32 cellular contexts compared by ENCODE assay signal in genomic region chr7:73387908-73388414, GRCh38. TPM values are rescaled to one million over a fixed set of nuclear protein-coding genes. Genes with fewer than 3 reads are reported as not detected.
"Had no signal": no experiment of that assay in that cellular context is flagged by ENCODE, and none has a peak within 500 bp of the region (broad histone marks: within the 10 kb centered on the region; RNA-seq: fewer than 3 reads in every experiment).

No MANE protein-coding gene starts in this region.

- H3K36me3 ChIP-seq: stomach, suprapubic skin, thoracic aorta, thyroid gland, tibial artery, tibial nerve, transverse colon, upper lobe of left lung, upper lobe of right lung, uterus, vagina had no signal

- H3K27ac ChIP-seq: stomach, suprapubic skin, testis, thoracic aorta, thyroid gland, tibial artery, tibial nerve, transverse colon, upper lobe of left lung, upper lobe of right lung, uterus, vagina had no signal

- FAIRE-seq: urothelium cell line had no signal

- H3K27ac Mint-ChIP-seq: stimulated activated effector memory CD8-positive, alpha-beta T cell treated with anti-CD3 and anti-CD28 coated beads, Interleukin-12 subunit alpha, Interleukin-12 subunit beta, amount 100 ng/mL, for 72 hours; stimulated activated memory B cell treated with anti-CD40 and anti-IgM and Interleukin-4, amounts not matched to agents 10 μg/mL and 1 μg/mL and 100 μg/mL, for 72 hours; stimulated activated naive B cell treated with anti-CD40 and anti-IgM and Interleukin-4, amounts not matched to agents 10 μg/mL and 1 μg/mL and 100 μg/mL, for 72 hours; stimulated activated naive CD8-positive, alpha-beta T cell treated with anti-CD3 and anti-CD28 coated beads, Interleukin-15, amount 100 ng/mL, for 72 hours; stimulated activated naive CD8-positive, alpha-beta T cell treated with anti-CD3 and anti-CD28 coated beads, Interleukin-15, Interleukin-2, amounts not matched to agents 100 ng/mL and 50 ng/mL, for 24 hours; type B pancreatic cell had no signal

- H3K27me3 Mint-ChIP-seq: stimulated activated memory B cell treated with anti-CD40 and anti-IgM and Interleukin-4, amounts not matched to agents 10 μg/mL and 1 μg/mL and 100 μg/mL, for 72 hours; stimulated activated naive CD8-positive, alpha-beta T cell treated with anti-CD3 and anti-CD28 coated beads, Interleukin-15, amount 100 ng/mL, for 72 hours; type B pancreatic cell had no signal

- H3K4me1 Mint-ChIP-seq: stimulated activated effector memory CD8-positive, alpha-beta T cell treated with anti-CD3 and anti-CD28 coated beads, Interleukin-12 subunit alpha, Interleukin-12 subunit beta, amount 100 ng/mL, for 72 hours; stimulated activated memory B cell treated with anti-CD40 and anti-IgM and Interleukin-4, amounts not matched to agents 10 μg/mL and 1 μg/mL and 100 μg/mL, for 72 hours; stimulated activated naive B cell treated with anti-CD40 and anti-IgM and Interleukin-4, amounts not matched to agents 10 μg/mL and 1 μg/mL and 100 μg/mL, for 72 hours; stimulated activated naive CD8-positive, alpha-beta T cell treated with anti-CD3 and anti-CD28 coated beads, Interleukin-15, amount 100 ng/mL, for 72 hours had no signal

- H3K9me3 ChIP-seq: testis, thyroid gland had no signal

- ATAC-seq: stimulated activated effector memory CD8-positive, alpha-beta T cell treated with anti-CD3 and anti-CD28 coated beads, Interleukin-12 subunit alpha, Interleukin-12 subunit beta, amount 100 ng/mL, for 72 hours; stimulated activated memory B cell treated with anti-CD40 and anti-IgM and Interleukin-4, amounts not matched to agents 10 μg/mL and 1 μg/mL and 100 μg/mL, for 72 hours; stimulated activated naive B cell treated with anti-CD40 and anti-IgM and Interleukin-4, amounts not matched to agents 10 μg/mL and 1 μg/mL and 100 μg/mL, for 72 hours; stimulated activated naive CD8-positive, alpha-beta T cell treated with anti-CD3 and anti-CD28 coated beads, Interleukin-15, amount 100 ng/mL, for 72 hours; stimulated activated naive CD8-positive, alpha-beta T cell treated with anti-CD3 and anti-CD28 coated beads, Interleukin-15, Interleukin-2, amounts not matched to agents 100 U/mL and 50 U/mL, for 24 hours; upper lobe of right lung had no signal

- H3K4me1 ChIP-seq: stomach, suprapubic skin, testis, thyroid gland, tibial artery, tibial nerve, transverse colon, upper lobe of left lung, upper lobe of right lung, uterus, vagina had no signal

- H3K4me3 Mint-ChIP-seq: stimulated activated effector memory CD8-positive, alpha-beta T cell treated with anti-CD3 and anti-CD28 coated beads, Interleukin-12 subunit alpha, Interleukin-12 subunit beta, amount 100 ng/mL, for 72 hours; stimulated activated memory B cell treated with anti-CD40 and anti-IgM and Interleukin-4, amounts not matched to agents 10 μg/mL and 1 μg/mL and 100 μg/mL, for 72 hours; stimulated activated naive B cell treated with anti-CD40 and anti-IgM and Interleukin-4, amounts not matched to agents 10 μg/mL and 1 μg/mL and 100 μg/mL, for 72 hours; stimulated activated naive CD8-positive, alpha-beta T cell treated with anti-CD3 and anti-CD28 coated beads, Interleukin-15, amount 100 ng/mL, for 72 hours; stimulated activated naive CD8-positive, alpha-beta T cell treated with anti-CD3 and anti-CD28 coated beads, Interleukin-15, Interleukin-2, amounts not matched to agents 100 ng/mL and 50 ng/mL, for 24 hours; type B pancreatic cell had no signal

- H3K4me3 ChIP-seq: stomach, suprapubic skin, testis, thoracic aorta, thyroid gland, tibial artery, tibial nerve, transverse colon, upper lobe of left lung, upper lobe of right lung, uterus, vagina had no signal

- DNase-seq: stimulated activated CD4-positive, alpha-beta T cell treated with anti-CD3 and anti-CD28 coated beads, Interleukin-2, amount 100 ng/mL, for 48 hours; stimulated activated CD4-positive, alpha-beta T cell treated with anti-CD3 and anti-CD28 coated beads, Interleukin-4, amount 100 ng/mL, for 1 hour; stimulated activated CD4-positive, alpha-beta T cell treated with anti-CD3 and anti-CD28 coated beads, Interleukin-4, amount 100 ng/mL, for 24 hours; stimulated activated CD4-positive, alpha-beta T cell treated with anti-CD3 and anti-CD28 coated beads, Interleukin-4, amount 100 ng/mL, for 4 hours; stimulated activated CD8-positive, alpha-beta memory T cell treated with anti-CD3 and anti-CD28 coated beads, Interleukin-4, amount 100 ng/mL, for 48 hours; stimulated activated naive B cell treated with anti-CD40 and anti-IgM and Interleukin-4, amounts not matched to agents 10 μg/mL and 1 μg/mL and 100 μg/mL, for 72 hours; stimulated activated naive CD4-positive, alpha-beta T cell; stimulated activated naive CD4-positive, alpha-beta T cell treated with Interleukin-2 at 50 U/mL for 16 hours; stimulated activated naive CD8-positive, alpha-beta T cell treated with anti-CD3 and anti-CD28 coated beads, Interleukin-15, amount 100 ng/mL, for 72 hours; stimulated activated naive CD8-positive, alpha-beta T cell treated with anti-CD3 and anti-CD28 coated beads, Interleukin-15, Interleukin-2, amounts not matched to agents 100 U/mL and 50 U/mL, for 24 hours; stomach; substantia nigra; testis; thyroid gland; tibial artery; transverse colon; trophoblast cell; upper lobe of left lung; upper lobe of right lung; uterus had no signal

- H3K36me3 Mint-ChIP-seq: stimulated activated effector memory CD8-positive, alpha-beta T cell treated with anti-CD3 and anti-CD28 coated beads, Interleukin-12 subunit alpha, Interleukin-12 subunit beta, amount 100 ng/mL, for 72 hours; type B pancreatic cell had no signal

- H3K27me3 ChIP-seq: stomach, suprapubic skin, testis, thyroid gland, tibial artery, tibial nerve, transverse colon, upper lobe of left lung, upper lobe of right lung, uterus, vagina had no signal

RNA-seq across cellular contexts. Expression of gene FKBP6, which starts 60.0 kb away (rescaled TPM):
- total RNA-seq: stomach, subcutaneous adipose tissue, suprapubic skin, thoracic aorta, tibial nerve, transverse colon, upper lobe of right lung, ureter, urinary bladder, vagina had no signal
- polyA plus RNA-seq: urinary bladder had no signal
